Comparison of ENCODE assay signal across 7 cellular contexts in the genomic region with DNA sequence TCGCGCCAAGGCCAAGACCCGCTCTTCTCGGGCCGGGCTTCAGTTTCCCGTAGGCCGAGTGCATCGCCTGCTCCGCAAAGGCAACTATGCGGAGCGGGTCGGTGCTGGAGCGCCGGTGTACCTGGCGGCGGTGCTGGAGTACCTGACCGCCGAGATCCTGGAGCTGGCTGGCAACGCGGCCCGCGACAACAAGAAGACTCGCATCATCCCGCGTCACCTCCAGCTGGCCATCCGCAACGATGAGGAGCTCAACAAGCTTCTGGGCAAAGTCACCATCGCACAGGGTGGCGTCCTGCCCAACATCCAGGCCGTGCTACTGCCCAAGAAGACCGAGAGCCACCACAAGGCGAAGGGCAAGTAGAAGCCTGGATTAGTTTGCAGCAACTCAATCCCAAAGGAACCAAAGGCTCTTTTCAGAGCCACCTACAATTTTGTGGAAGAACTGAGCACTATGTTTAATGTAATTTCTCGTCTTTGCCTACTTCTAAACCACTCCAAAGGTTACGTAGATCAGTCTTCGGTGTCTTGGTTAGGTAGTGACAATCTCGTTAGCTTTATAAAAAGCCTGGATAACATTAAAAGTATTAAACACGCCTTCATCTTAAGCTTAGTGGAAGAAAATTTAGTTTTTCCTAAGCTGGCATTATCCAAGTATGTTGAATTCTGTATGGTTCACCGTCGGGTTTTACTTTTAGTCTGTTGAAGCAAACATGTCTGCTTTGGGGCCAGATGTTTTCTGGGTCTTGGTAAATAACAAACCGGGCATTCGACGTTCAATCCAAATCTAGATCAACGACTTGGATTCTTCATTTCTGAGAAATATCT.
DNase-seq lines count a peak whose midpoint lies in the region; ATAC-seq, FAIRE-seq and TF ChIP-seq lines count a peak whose summit lies in the region.
"Not testable (repeated sequence)": the region's sequence is repeated elsewhere in the genome, so short reads cannot be mapped to it uniquely, and the experiment has no call there.

No MANE protein-coding gene starts in this region.

- not testable (repeated sequence) for H3K27me3 ChIP-seq in colonic mucosa; iPS-18a (ENCODE audit: control insufficient read depth, insufficient read depth, low read length)
- H3K27me3 ChIP-seq in pancreas, result peaks cover 0 to 62% (median 11%) of the 10 kb centered on the region in 4 donors

- H3K4me1 ChIP-seq in colonic mucosa, pancreas: not testable (repeated sequence)
- peaks cover 16% of the 10 kb centered on the region for H3K4me1 ChIP-seq in iPS-18a (ENCODE audit: control insufficient read depth, low read depth, low read length)

- not testable (repeated sequence) for H3K36me3 ChIP-seq in colonic mucosa; iPS-18a (ENCODE audit: control insufficient read depth, low read depth, low read length); pancreas

- 10 to 11% methylated on average over 22 to 25 of the region's 43 CpGs for WGBS in pancreas, 2 donors

- peak; percentile 65 for DNase-seq in NCI-H748 (lab: John Stamatoyannopoulos, UW; ENCODE audit: unreplicated experiment)
- not testable (repeated sequence) for DNase-seq in colonic mucosa, pancreas

- H3K9ac ChIP-seq in colonic mucosa (ENCODE audit: low read depth in 2 of 2, low read length in 2 of 2) (peak overlapping the region; percentile 58 to 62), iPS-18a (ENCODE audit: low read length) (peak overlapping the region; percentile 93)

- H3K27ac ChIP-seq in VCaP (peak overlapping the region; percentile 88), colonic mucosa (peak overlapping the region; percentile 96), iPS-18a (ENCODE audit: low read length) (peak overlapping the region; percentile 83), pancreas (peak overlapping the region in 1 of 4 donors; percentile 57)

- peak; percentile 15; the same call in 1 of the 2 replicates for TF ChIP-seq CTCF in VCaP (conservative IDR thresholded peaks at IDR 0.05)
- TF ChIP-seq CTCF in colonic mucosa (IDR thresholded peaks at IDR 0.05); pancreas (IDR thresholded peaks at IDR 0.05): not testable (repeated sequence)

- not testable (repeated sequence) for FAIRE-seq in pancreas (lab: Jason Lieb, UNC)

- intact Hi-C loops in colonic mucosa (cut with DNase I); pancreas (cut with DNase I): not testable (repeated sequence)

- H3K4me3 ChIP-seq in colonic mucosa, result peak overlapping the region; percentile 58
- H3K4me3 ChIP-seq in iPS-18a (ENCODE audit: low read length), result peak overlapping the region; percentile 82
- peak overlapping the region in 3 of 4 donors; percentile 19 to 42 (median 22) for H3K4me3 ChIP-seq in pancreas

- H3K9me3 ChIP-seq in colonic mucosa; iPS-18a (ENCODE audit: control insufficient read depth, low read depth, low read length); pancreas: not testable (repeated sequence)

- ATAC-seq in GM18517 (IDR thresholded peaks at IDR 0.05; ENCODE audit: unreplicated experiment) (peak; percentile 5), HG03066 (IDR thresholded peaks at IDR 0.05; ENCODE audit: low read depth, unreplicated experiment) (peak; percentile 4), pancreas (peak; percentile 6 to 53 (median 29))

Comparison
In these comparisons a context has a peak if more than half of its experiments do, and no peak if none do; other contexts are left out.
1. H3K4me3 ChIP-seq: peak in every context shown above with its lines; median percentile 82 in iPS-18a; 58 in colonic mucosa; 22 in pancreas.